ENCODE assay signal across 24 cellular contexts in genomic region chr15:46213551-46213950, GRCh38.
"Had no signal": no experiment of that assay in that cellular context is flagged by ENCODE, and none has a peak within 500 bp of the region (broad histone marks: within the 10 kb centered on the region; RNA-seq: fewer than 3 reads in every experiment).

No MANE protein-coding gene starts in this region.

- DNase-seq: Karpas-422, MM.1S, MV-4-11, NCI-H1092, NCI-H1105, NCI-H1417 treated with DMSO at 0.1 percent for 48 hours, NCI-H1436 treated with DMSO at 0.1 percent for 48 hours, NCI-H1694 treated with DMSO at 0.1 percent for 48 hours, NCI-H187 treated with DMSO at 0.1 percent for 48 hours, NCI-H2029, NCI-H2081, NCI-H2227 treated with DMSO at 0.1 percent for 48 hours, NCI-H345, NCI-H446, NCI-H510A treated with DMSO at 0.1 percent for 48 hours, NCI-H524 treated with DMSO at 0.1 percent for 48 hours, NCI-H526 treated with DMSO at 0.1 percent for 48 hours, NCI-H774, PC-9, SHP77, SIG-M5, SJCRH30, T-cell had no signal

- H3K4me3 ChIP-seq: PC-9, SJCRH30, SK-N-MC had no signal
